ENCODE assay signal across 10 cellular contexts in the genomic region with DNA sequence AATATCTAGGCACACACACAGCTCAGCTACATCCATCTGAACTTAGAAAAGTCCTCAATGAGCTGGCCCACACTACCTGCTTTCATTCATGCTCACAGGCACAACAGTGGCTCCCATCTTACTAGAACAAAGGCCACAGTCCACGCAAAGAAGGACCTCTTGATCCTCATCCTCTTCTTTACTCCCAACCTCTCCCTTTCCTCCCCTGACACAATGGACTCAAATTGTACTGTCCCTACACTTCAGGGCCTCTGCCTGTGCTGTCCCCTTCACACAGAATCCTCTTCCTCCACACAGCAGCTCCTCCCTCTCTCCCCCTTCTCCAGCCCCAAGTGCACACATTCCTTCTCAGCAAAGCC. TPM values are rescaled to one million over a fixed set of nuclear protein-coding genes. Genes with fewer than 3 reads are reported as not detected.
DNase-seq lines count a peak whose midpoint lies in the region; ATAC-seq and TF ChIP-seq lines count a peak whose summit lies in the region.
"Had no signal": no experiment of that assay in that cellular context is flagged by ENCODE, and none has a peak within 500 bp of the region (broad histone marks: within the 10 kb centered on the region; RNA-seq: fewer than 3 reads in every experiment).

No MANE protein-coding gene starts in this region.

- no peaks in the 10 kb centered on the region for H3K36me3 Mint-ChIP-seq in natural killer cell treated with Interleukin-12 subunit alpha and Interleukin-12 subunit beta and Interleukin-15 and Interleukin-18, amount 100 ng/mL, for 72 hours

- peaks cover 52 to 70% of the 10 kb centered on the region in 2 donors for H3K4me1 Mint-ChIP-seq in natural killer cell treated with Interleukin-12 subunit alpha and Interleukin-12 subunit beta and Interleukin-15 and Interleukin-18, amount 100 ng/mL, for 72 hours (ENCODE audit: low read depth in 2 of 2)

- TF ChIP-seq POLR2A in breast epithelium (IDR thresholded peaks at IDR 0.05): no peak
- no peak for TF ChIP-seq POLR2A in uterus (IDR thresholded peaks at IDR 0.05)

- peak overlapping the region; percentile 91 for H3K27ac ChIP-seq in left ventricle myocardium inferior (replicated peaks)
- H3K27ac ChIP-seq in breast epithelium: peak overlapping the region; percentile 88 to 90
- H3K27ac ChIP-seq in uterus: peak overlapping the region; percentile 77 to 84

- no peaks in the 10 kb centered on the region for H3K9me3 Mint-ChIP-seq in natural killer cell treated with Interleukin-12 subunit alpha and Interleukin-12 subunit beta and Interleukin-15 and Interleukin-18, amount 100 ng/mL, for 72 hours

- no peaks in the 10 kb centered on the region for H3K9me3 ChIP-seq in left ventricle myocardium inferior (replicated peaks)
- no peaks in the 10 kb centered on the region for H3K9me3 ChIP-seq in breast epithelium
- no peaks in the 10 kb centered on the region for H3K9me3 ChIP-seq in uterus
- H3K9me3 ChIP-seq: HAP-1 had no signal

- peak overlapping the region; percentile 37 for H3K4me3 Mint-ChIP-seq in natural killer cell treated with Interleukin-12 subunit alpha and Interleukin-12 subunit beta and Interleukin-15 and Interleukin-18, amount 100 ng/mL, for 72 hours

- H3K27me3 Mint-ChIP-seq in natural killer cell treated with Interleukin-12 subunit alpha and Interleukin-12 subunit beta and Interleukin-15 and Interleukin-18, amount 100 ng/mL, for 72 hours: no peaks in the 10 kb centered on the region

- DNase-seq in left ventricle myocardium inferior (no peak), cardiac septum (ENCODE audit: low spot score) (no peak), breast epithelium (ENCODE audit: low spot score in 2 of 2) (no peak), uterus (no peak), DMS153 (lab: John Stamatoyannopoulos, UW) (no peak), NCI-H146 (lab: John Stamatoyannopoulos, UW) (no peak), GF-D8 (lab: John Stamatoyannopoulos, UW) (no peak)
- no peak for DNase-seq in natural killer cell treated with Interleukin-12 subunit alpha and Interleukin-12 subunit beta and Interleukin-15 and Interleukin-18, amount 100 ng/mL, for 72 hours (ENCODE audit: low spot score)

- peak in 1 of 2 donors; percentile 4 for ATAC-seq in natural killer cell treated with Interleukin-12 subunit alpha and Interleukin-12 subunit beta and Interleukin-15 and Interleukin-18, amount 100 ng/mL, for 72 hours
- ATAC-seq: K562 had no signal

- H3K36me3 ChIP-seq in left ventricle myocardium inferior: no peaks in the 10 kb centered on the region
- no peaks in the 10 kb centered on the region for H3K36me3 ChIP-seq in breast epithelium
- no peaks in the 10 kb centered on the region for H3K36me3 ChIP-seq in uterus
- H3K36me3 ChIP-seq: HAP-1 had no signal

- intact Hi-C loops in left ventricle myocardium inferior (cut with micrococcal nuclease): no loop called here
- intact Hi-C loops in cardiac septum (cut with DNase I): no loop called here
- intact Hi-C loops in breast epithelium (cut with DNase I; ENCODE audit: low total_unique reads): no loop called here
- intact Hi-C loops in uterus (cut with DNase I; ENCODE audit: low total_unique reads): no loop called here

- H3K4me1 ChIP-seq in left ventricle myocardium inferior (peaks cover 92% of the 10 kb centered on the region), breast epithelium (peaks cover 10 to 36% of the 10 kb centered on the region in 2 donors), uterus (peaks cover 0 to 12% of the 10 kb centered on the region in 2 donors)
- H3K4me1 ChIP-seq: HAP-1 had no signal

- no peak for TF ChIP-seq CTCF in left ventricle myocardium inferior (IDR thresholded peaks at IDR 0.05; ENCODE audit: borderline replicate concordance)
- TF ChIP-seq CTCF in breast epithelium (IDR thresholded peaks at IDR 0.05): no peak
- no peak for TF ChIP-seq CTCF in uterus (IDR thresholded peaks at IDR 0.05)

- no peaks in the 10 kb centered on the region for H3K27me3 ChIP-seq in left ventricle myocardium inferior (ENCODE audit: low read depth)
- no peaks in the 10 kb centered on the region for H3K27me3 ChIP-seq in breast epithelium
- H3K27me3 ChIP-seq in uterus: no peaks in the 10 kb centered on the region

- peak overlapping the region; percentile 16 to 63 for H3K27ac Mint-ChIP-seq in natural killer cell treated with Interleukin-12 subunit alpha and Interleukin-12 subunit beta and Interleukin-15 and Interleukin-18, amount 100 ng/mL, for 72 hours

- H3K4me3 ChIP-seq in left ventricle myocardium inferior: no peak overlapping the region
- H3K4me3 ChIP-seq in breast epithelium: no peak overlapping the region
- no peak overlapping the region for H3K4me3 ChIP-seq in uterus
- H3K4me3 ChIP-seq: HAP-1, K562 had no signal

RNA-seq across cellular contexts. Expression of a gene that starts 12.7 kb away (rescaled TPM):
- 57.6 TPM for total RNA-seq in left ventricle myocardium inferior
- 40.0 TPM for total RNA-seq in cardiac septum
- 10 to 100 TPM; 13.4 to 64.4 (median 21.0) TPM for total RNA-seq in breast epithelium
- 10 to 100 TPM; 12.7 to 17.9 TPM for total RNA-seq in natural killer cell treated with Interleukin-12 subunit alpha and Interleukin-12 subunit beta and Interleukin-15 and Interleukin-18, amount 100 ng/mL, for 72 hours
- 10 to 100 TPM in 3 of 4 donors, 1 to 10 TPM in 1; 7.2 to 30.0 (median 17.7) TPM for total RNA-seq in uterus
